Comparison of ENCODE assay signal across 8 cellular contexts in the genomic region with DNA sequence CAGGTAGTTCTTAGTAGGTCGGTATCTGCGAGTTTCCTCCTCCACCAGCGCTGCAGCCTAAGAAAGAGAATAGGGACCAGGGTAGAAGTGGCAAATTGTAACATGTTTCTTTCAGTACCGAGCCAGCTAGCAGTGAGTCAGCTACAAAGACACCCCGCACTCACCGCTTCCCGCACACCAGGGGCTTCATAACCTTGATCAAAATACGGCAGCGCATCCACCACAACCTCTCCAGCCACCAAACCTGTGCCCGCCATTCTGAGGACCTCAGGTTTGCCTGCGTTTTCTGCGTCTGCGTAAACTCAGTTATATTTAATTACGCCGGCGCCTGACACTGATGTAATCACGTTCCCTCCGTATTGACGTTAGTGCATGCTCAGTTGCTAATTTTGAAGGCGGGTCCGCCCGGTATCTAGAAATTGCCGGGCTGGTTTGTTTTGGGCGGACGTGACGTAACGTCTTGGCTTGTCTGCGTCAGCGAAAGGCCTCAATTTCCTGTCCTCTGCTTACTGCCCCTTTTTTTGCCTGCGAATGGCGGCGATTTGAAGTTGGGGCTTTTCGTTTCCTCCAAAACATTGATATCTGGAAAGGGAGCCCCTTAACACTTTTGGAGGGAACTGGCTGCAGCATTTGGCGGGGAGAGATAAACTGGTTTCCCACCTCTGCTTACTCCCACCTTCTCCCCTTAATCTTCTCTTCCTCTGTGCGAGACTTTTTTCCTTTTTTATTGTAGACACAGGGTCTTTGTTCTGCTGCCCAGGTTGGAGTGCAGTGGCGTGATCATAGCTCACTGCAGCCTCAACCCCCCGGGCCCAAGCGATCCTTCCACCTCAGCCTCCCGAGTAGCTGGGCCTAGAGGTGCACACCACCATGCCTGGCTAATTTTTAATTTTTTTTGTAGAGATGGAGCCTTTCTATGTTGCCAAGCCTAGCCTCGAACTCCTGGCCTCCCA. TPM values are rescaled to one million over a fixed set of nuclear protein-coding genes. Genes with fewer than 3 reads are reported as not detected.
DNase-seq lines count a peak whose midpoint lies in the region; ATAC-seq and TF ChIP-seq lines count a peak whose summit lies in the region.

BCAS2 (minus strand) TSS at position 281 of the 953 bp plus-strand sequence; CDS start at position 257, 24 bp downstream.

- POLR2A ChIA-PET in activated CD4-positive, alpha-beta T cell treated with anti-CD3 and anti-CD28 coated beads for 36 hours (lab: Charles Lee) = interaction anchor here (0.7 kb wide), 1 partner anchor 135 kb away, joined by 5 read pairs; no protein-coding TSS in a partner anchor

- CTCF ChIA-PET in activated CD4-positive, alpha-beta T cell treated with anti-CD3 and anti-CD28 coated beads for 36 hours (lab: Charles Lee) = interaction anchor here (0.7 to 1.2 kb wide), 2 partner anchors 10 to 235 kb away, joined by 3 to 4 read pairs; no protein-coding TSS in a partner anchor

- peak within 1 kb of the TSS; percentile 97 for H3K4me3 Mint-ChIP-seq in activated CD4-positive, alpha-beta T cell treated with anti-CD3 and anti-CD28 coated beads for 36 hours

- DNase-seq in Ammon's horn (ENCODE audit: low spot score) (peak; percentile 98), GM19238 (ENCODE audit: insufficient read length, low spot score) (peak; percentile 67), NCI-H524 (lab: John Stamatoyannopoulos, UW) (peak; percentile 96 to 97), choroid plexus epithelial cell (ENCODE audit: low read depth) (peak; percentile 99), kidney epithelial cell (ENCODE audit: low read depth) (peak; percentile 94)
- peak; percentile 97 for DNase-seq in activated CD4-positive, alpha-beta T cell treated with anti-CD3 and anti-CD28 coated beads for 36 hours
- peak; percentile 90 for DNase-seq in stimulated activated CD4-positive, alpha-beta T cell treated with anti-CD3 and anti-CD28 coated beads, Interleukin-15, amount 100 ng/mL, for 48 hours (ENCODE audit: low read depth in 2 of 2)

- no peaks in the 10 kb centered on the region for H3K27me3 ChIP-seq in kidney epithelial cell (ENCODE audit: control insufficient read depth, insufficient read depth, low read length)

- no peaks in the 10 kb centered on the region for H3K36me3 ChIP-seq in kidney epithelial cell (ENCODE audit: control insufficient read depth, insufficient read depth, low read length)

- peaks cover 28% of the 10 kb centered on the region for H3K36me3 Mint-ChIP-seq in activated CD4-positive, alpha-beta T cell treated with anti-CD3 and anti-CD28 coated beads for 36 hours (ENCODE audit: low read depth)

- peak within 1 kb of the TSS; percentile 98 for H3K27ac Mint-ChIP-seq in activated CD4-positive, alpha-beta T cell treated with anti-CD3 and anti-CD28 coated beads for 36 hours

- H3K4me1 Mint-ChIP-seq in activated CD4-positive, alpha-beta T cell treated with anti-CD3 and anti-CD28 coated beads for 36 hours = peaks cover 29% of the 10 kb centered on the region

- peaks cover 1% of the 10 kb centered on the region for H3K27me3 Mint-ChIP-seq in activated CD4-positive, alpha-beta T cell treated with anti-CD3 and anti-CD28 coated beads for 36 hours

- ATAC-seq in HG03442 (IDR thresholded peaks at IDR 0.05; ENCODE audit: unreplicated experiment) = peak; percentile 99
- ATAC-seq in activated CD4-positive, alpha-beta T cell treated with anti-CD3 and anti-CD28 coated beads for 36 hours = peak; percentile 99

- H3K9me3 Mint-ChIP-seq in activated CD4-positive, alpha-beta T cell treated with anti-CD3 and anti-CD28 coated beads for 36 hours (ENCODE audit: low read depth) = peaks cover 1% of the 10 kb centered on the region

- TF ChIP-seq CTCF in choroid plexus epithelial cell (conservative IDR thresholded peaks at IDR 0.05; ENCODE audit: low read depth, low read length) = no peak
- TF ChIP-seq CTCF in kidney epithelial cell (IDR thresholded peaks at IDR 0.05; ENCODE audit: insufficient read depth, low read length, poor library complexity, severe bottlenecking) = no peak

- H3K4me3 ChIP-seq in choroid plexus epithelial cell (ENCODE audit: low read depth, low read length) (peak within 1 kb of the TSS; percentile 65), kidney epithelial cell (ENCODE audit: low read depth, low read length) (peak within 1 kb of the TSS; percentile 87)

- intact Hi-C loops in activated CD4-positive, alpha-beta T cell treated with anti-CD3 and anti-CD28 coated beads for 36 hours (cut with DNase I, micrococcal nuclease) = loop anchor here (1.0 to 5.0 kb wide), 12 partner anchors 70 to 1509 kb away; partner anchors contain the start of genes CSDE1 (in 2 of the 2), DENND2C (in 2 of the 2), NRAS (in 2 of the 2) and TRIM33 (in 2 of the 2)

RNA-seq across cellular contexts. Expression of gene BCAS2, which starts in this region (rescaled TPM):
- 10 to 100 TPM; 54.1 to 54.8 TPM for total RNA-seq in activated CD4-positive, alpha-beta T cell treated with anti-CD3 and anti-CD28 coated beads for 36 hours
- 58.1 and 58.4 TPM in 2 replicates for total RNA-seq in kidney epithelial cell

Comparison
In these comparisons a context has a peak if more than half of its experiments do, and no peak if none do; other contexts are left out.
1. Peak in every context shown above with its lines: DNase-seq, ATAC-seq and H3K4me3 ChIP-seq.